ENCODE assay signal across 39 cellular contexts in genomic region chr4:113947484-113947883, GRCh38. TPM values are rescaled to one million over a fixed set of nuclear protein-coding genes. Genes with fewer than 3 reads are reported as not detected.
"Had no signal": no experiment of that assay in that cellular context is flagged by ENCODE, and none has a peak within 500 bp of the region (broad histone marks: within the 10 kb centered on the region; RNA-seq: fewer than 3 reads in every experiment).

No MANE protein-coding gene starts in this region.

- H3K9me3 Mint-ChIP-seq: activated naive CD4-positive, alpha-beta T cell treated with anti-CD3 and anti-CD28 coated beads for 36 hours; activated naive CD4-positive, alpha-beta T cell treated with anti-CD3 and anti-CD28 coated beads, Interleukin-2, amount 10 ng/mL, durations not matched to agents 7 days and 5 days; activated naive CD4-positive, alpha-beta T cell treated with anti-CD3 and anti-CD28 coated beads, Interleukin-2, amount 50 U/mL, for 24 hours; activated naive CD8-positive, alpha-beta T cell treated with anti-CD3 and anti-CD28 coated beads for 36 hours; activated naive CD8-positive, alpha-beta T cell treated with anti-CD3 and anti-CD28 coated beads, Interleukin-2, amount 10 ng/mL, durations not matched to agents 7 days and 5 days; activated naive CD8-positive, alpha-beta T cell treated with anti-CD3 and anti-CD28 coated beads, Interleukin-2, amount 50 U/mL, for 24 hours; activated T-cell treated with anti-CD3 and anti-CD28 coated beads, Interleukin-2, amount 50 U/mL, for 24 hours; activated T-cell treated with anti-CD3 and anti-CD28 coated beads, Interleukin-2, amount 50 U/mL, for 4 hours; activated T-cell treated with anti-CD3 and anti-CD28 coated beads, Interleukin-2, amount 50 U/mL, for 72 hours; activated T-helper 1 cell treated with anti-CD3 and anti-CD28 coated beads, Interleukin-12 subunit alpha, Interleukin-12 subunit beta, Interleukin-2, Interleukin-4 antibody, amounts not matched to agents 30 ng/mL and 10 ng/mL and 1 ng/mL, durations not matched to agents 14 hours and 24 hours and 36 hours; activated T-helper 17 cell treated with anti-CD3 and anti-CD28 coated beads, Interleukin-2, amount 50 U/mL, for 72 hours; activated T-helper 2 cell treated with anti-CD3 and anti-CD28 coated beads, Interferon-gamma antibody, Interleukin-2, Interleukin-4, amounts not matched to agents 10 μg/mL and 5 μg/mL and 100 μg/mL, durations not matched to agents 14 hours and 24 hours and 36 hours; brain; central memory CD8-positive, alpha-beta T cell had no signal

- H3K27me3 ChIP-seq: adrenal gland, ascending aorta, body of pancreas, brain microvascular endothelial cell, breast epithelium had no signal

- H3K9me3 ChIP-seq: ascending aorta, body of pancreas, breast epithelium had no signal

- H3K4me3 Mint-ChIP-seq: activated naive CD4-positive, alpha-beta T cell treated with anti-CD3 and anti-CD28 coated beads for 36 hours; activated naive CD4-positive, alpha-beta T cell treated with anti-CD3 and anti-CD28 coated beads, Interleukin-2, amount 10 ng/mL, durations not matched to agents 7 days and 5 days; activated naive CD4-positive, alpha-beta T cell treated with anti-CD3 and anti-CD28 coated beads, Interleukin-2, amount 50 U/mL, for 24 hours; activated naive CD8-positive, alpha-beta T cell; activated naive CD8-positive, alpha-beta T cell treated with anti-CD3 and anti-CD28 coated beads for 36 hours; activated naive CD8-positive, alpha-beta T cell treated with anti-CD3 and anti-CD28 coated beads, Interleukin-2, amount 10 ng/mL, durations not matched to agents 7 days and 5 days; activated naive CD8-positive, alpha-beta T cell treated with anti-CD3 and anti-CD28 coated beads, Interleukin-2, amount 50 U/mL, for 24 hours; activated T-cell treated with anti-CD3 and anti-CD28 coated beads, Interleukin-2, amount 50 U/mL, for 24 hours; activated T-cell treated with anti-CD3 and anti-CD28 coated beads, Interleukin-2, amount 50 U/mL, for 4 hours; activated T-cell treated with anti-CD3 and anti-CD28 coated beads, Interleukin-2, amount 50 U/mL, for 72 hours; activated T-helper 1 cell treated with anti-CD3 and anti-CD28 coated beads, Interleukin-12 subunit alpha, Interleukin-12 subunit beta, Interleukin-2, Interleukin-4 antibody, amounts not matched to agents 30 ng/mL and 10 ng/mL and 1 ng/mL, durations not matched to agents 14 hours and 24 hours and 36 hours; activated T-helper 17 cell treated with anti-CD3 and anti-CD28 coated beads, Interleukin-2, amount 50 U/mL, for 72 hours; brain; central memory CD8-positive, alpha-beta T cell had no signal

- H3K27ac Mint-ChIP-seq: activated naive CD4-positive, alpha-beta T cell treated with anti-CD3 and anti-CD28 coated beads for 36 hours; activated naive CD4-positive, alpha-beta T cell treated with anti-CD3 and anti-CD28 coated beads, Interleukin-2, amount 10 ng/mL, durations not matched to agents 7 days and 5 days; activated naive CD4-positive, alpha-beta T cell treated with anti-CD3 and anti-CD28 coated beads, Interleukin-2, amount 50 U/mL, for 24 hours; activated naive CD4-positive, alpha-beta T cell treated with anti-CD3 and anti-CD28 coated beads, Interleukin-2, amount 50 U/mL, for 72 hours; activated naive CD8-positive, alpha-beta T cell; activated naive CD8-positive, alpha-beta T cell treated with anti-CD3 and anti-CD28 coated beads for 36 hours; activated naive CD8-positive, alpha-beta T cell treated with anti-CD3 and anti-CD28 coated beads, Interleukin-2, amount 10 ng/mL, durations not matched to agents 7 days and 5 days; activated naive CD8-positive, alpha-beta T cell treated with anti-CD3 and anti-CD28 coated beads, Interleukin-2, amount 50 U/mL, for 24 hours; activated T-cell treated with anti-CD3 and anti-CD28 coated beads, Interleukin-2, amount 50 U/mL, for 24 hours; activated T-cell treated with anti-CD3 and anti-CD28 coated beads, Interleukin-2, amount 50 U/mL, for 72 hours; activated T-helper 1 cell treated with anti-CD3 and anti-CD28 coated beads, Interleukin-12 subunit alpha, Interleukin-12 subunit beta, Interleukin-2, Interleukin-4 antibody, amounts not matched to agents 30 ng/mL and 10 ng/mL and 1 ng/mL, durations not matched to agents 14 hours and 24 hours and 36 hours; activated T-helper 17 cell treated with anti-CD3 and anti-CD28 coated beads, Interleukin-2, amount 50 U/mL, for 72 hours; activated T-helper 2 cell treated with anti-CD3 and anti-CD28 coated beads, Interferon-gamma antibody, Interleukin-2, Interleukin-4, amounts not matched to agents 10 μg/mL and 5 μg/mL and 100 μg/mL, durations not matched to agents 14 hours and 24 hours and 36 hours; brain had no signal

- H3K27ac ChIP-seq: adrenal gland, ascending aorta, body of pancreas, brain microvascular endothelial cell, breast epithelium, cardiac muscle cell had no signal

- H3K36me3 Mint-ChIP-seq: activated naive CD4-positive, alpha-beta T cell treated with anti-CD3 and anti-CD28 coated beads, Interleukin-2, amount 10 ng/mL, durations not matched to agents 7 days and 5 days; activated naive CD4-positive, alpha-beta T cell treated with anti-CD3 and anti-CD28 coated beads, Interleukin-2, amount 50 U/mL, for 24 hours; activated naive CD4-positive, alpha-beta T cell treated with anti-CD3 and anti-CD28 coated beads, Interleukin-2, amount 50 U/mL, for 72 hours; activated naive CD8-positive, alpha-beta T cell; activated naive CD8-positive, alpha-beta T cell treated with anti-CD3 and anti-CD28 coated beads for 36 hours; activated naive CD8-positive, alpha-beta T cell treated with anti-CD3 and anti-CD28 coated beads, Interleukin-2, amount 10 ng/mL, durations not matched to agents 7 days and 5 days; brain had no signal

- ATAC-seq: activated naive CD4-positive, alpha-beta T cell treated with anti-CD3 and anti-CD28 coated beads, Interleukin-2, amount 50 U/mL, for 72 hours; activated naive CD8-positive, alpha-beta T cell treated with anti-CD3 and anti-CD28 coated beads, Interleukin-2, amount 50 U/mL, for 24 hours; activated T-cell treated with anti-CD3 and anti-CD28 coated beads, Interleukin-2, amount 50 U/mL, for 4 hours; activated T-cell treated with anti-CD3 and anti-CD28 coated beads, Interleukin-2, amount 50 U/mL, for 72 hours; activated T-helper 17 cell treated with anti-CD3 and anti-CD28 coated beads, Interleukin-2, amount 50 U/mL, for 72 hours; body of pancreas had no signal

- H3K4me3 ChIP-seq: adrenal gland, ascending aorta, body of pancreas, breast epithelium, cardiac muscle cell had no signal

- H3K27me3 Mint-ChIP-seq: activated naive CD4-positive, alpha-beta T cell treated with anti-CD3 and anti-CD28 coated beads, Interleukin-2, amount 50 U/mL, for 24 hours; activated naive CD8-positive, alpha-beta T cell treated with anti-CD3 and anti-CD28 coated beads for 36 hours; activated naive CD8-positive, alpha-beta T cell treated with anti-CD3 and anti-CD28 coated beads, Interleukin-2, amount 10 ng/mL, durations not matched to agents 7 days and 5 days; activated T-helper 17 cell treated with anti-CD3 and anti-CD28 coated beads, Interleukin-2, amount 50 U/mL, for 72 hours; brain had no signal

- DNase-seq: activated effector memory CD4-positive, alpha-beta T cell treated with anti-CD3 and anti-CD28 coated beads, Interleukin-2, amount 50 U/mL, for 16 hours; activated effector memory CD4-positive, alpha-beta T cell treated with Interleukin-2 at 50 U/mL for 16 hours; activated gamma-delta T cell; activated gamma-delta T cell treated with Interleukin-2 at 50 U/mL for 16 hours; activated naive CD4-positive, alpha-beta T cell; activated naive CD4-positive, alpha-beta T cell treated with anti-CD3 and anti-CD28 coated beads for 36 hours; activated naive CD4-positive, alpha-beta T cell treated with anti-CD3 and anti-CD28 coated beads, Interleukin-2, amount 10 ng/mL, durations not matched to agents 7 days and 5 days; activated naive CD4-positive, alpha-beta T cell treated with anti-CD3 and anti-CD28 coated beads, Interleukin-2, amount 50 U/mL, for 16 hours; activated naive CD4-positive, alpha-beta T cell treated with Interleukin-2 at 50 U/mL for 16 hours; activated naive CD8-positive, alpha-beta T cell treated with anti-CD3 and anti-CD28 coated beads for 36 hours; activated naive CD8-positive, alpha-beta T cell treated with anti-CD3 and anti-CD28 coated beads, Interleukin-2, amount 10 ng/mL, durations not matched to agents 7 days and 5 days; activated naive CD8-positive, alpha-beta T cell treated with anti-CD3 and anti-CD28 coated beads, Interleukin-2, amount 50 U/mL, for 24 hours; activated T-cell treated with anti-CD3 and anti-CD28 coated beads, Interleukin-2, amount 50 U/mL, for 24 hours; activated T-cell treated with anti-CD3 and anti-CD28 coated beads, Interleukin-2, amount 50 U/mL, for 4 hours; activated T-cell treated with anti-CD3 and anti-CD28 coated beads, Interleukin-2, amount 50 U/mL, for 48 hours; activated T-cell treated with anti-CD3 and anti-CD28 coated beads, Interleukin-2, amount 50 U/mL, for 72 hours; adrenal gland; amniotic stem cell; amygdala; anterior cingulate cortex; aorta; body of pancreas; brain microvascular endothelial cell; caudate nucleus; central memory CD4-positive, alpha-beta T cell; cerebellar nuclear complex had no signal

- FAIRE-seq: astrocyte, bronchial epithelial cell had no signal

- H3K36me3 ChIP-seq: adrenal gland, ascending aorta, brain microvascular endothelial cell, breast epithelium, cardiac muscle cell had no signal

RNA-seq across cellular contexts. Expression of gene ARSJ, which starts 32.0 kb away (rescaled TPM):
- total RNA-seq: activated naive CD8-positive, alpha-beta T cell treated with anti-CD3 and anti-CD28 coated beads for 36 hours; activated T-cell treated with anti-CD3 and anti-CD28 coated beads, Interleukin-2, amount 50 U/mL, for 72 hours; activated T-helper 1 cell treated with anti-CD3 and anti-CD28 coated beads, Interleukin-12 subunit alpha, Interleukin-12 subunit beta, Interleukin-2, Interleukin-4 antibody, amounts not matched to agents 30 ng/mL and 10 ng/mL and 1 ng/mL, durations not matched to agents 14 hours and 24 hours and 36 hours; activated T-helper 2 cell treated with anti-CD3 and anti-CD28 coated beads, Interferon-gamma antibody, Interleukin-2, Interleukin-4, amounts not matched to agents 10 μg/mL and 5 μg/mL and 100 μg/mL, durations not matched to agents 14 hours and 24 hours and 36 hours had no signal
- polyA plus RNA-seq: cardiac muscle cell had no signal
